Comparison of ENCODE assay signal across 2 cellular contexts in genomic region chr2:201114846-201115245, GRCh38.
TF ChIP-seq lines count a peak whose summit lies in the region.

No MANE protein-coding gene starts in this region.

TF ChIP-seq in HCT116, 20 proteins besides CTCF, POLR2A, EP300 and RAD21:
- TF ChIP-seq REST (IDR thresholded peaks at IDR 0.05; ENCODE audit: low read depth) (no peak), SRF (IDR thresholded peaks at IDR 0.05; ENCODE audit: low read depth) (no peak), EZH2phosphoT487 (IDR thresholded peaks at IDR 0.05; ENCODE audit: borderline replicate concordance) (no peak)

TF ChIP-seq in K562, 482 proteins besides CTCF, POLR2A, EP300 and RAD21:
- TF ChIP-seq POLR2AphosphoS5 (IDR thresholded peaks at IDR 0.05; ENCODE audit: control insufficient read depth, insufficient read depth, low read depth, low read length): peak; percentile 47; the same call in 1 of the 2 replicates
- TF ChIP-seq SAFB2 (IDR thresholded peaks at IDR 0.05; ENCODE audit: borderline replicate concordance, low read depth, low read length, severe bottlenecking): no peak
